1 cellular context compared by ENCODE assay signal in genomic region chr14:24442240-24443052, GRCh38.
TF ChIP-seq lines count a peak whose summit lies in the region.

Gene SDR39U1 (minus strand): TSS chr14:24442776. CDS start chr14:24442769, 7 bp downstream.

TF ChIP-seq in HepG2, 621 proteins besides CTCF, POLR2A, EP300 and RAD21 (continued from another document and continues in another):
- TF ChIP-seq ZBTB43 (CRISPR knock-in tag; conservative IDR thresholded peaks at IDR 0.05) (peak; percentile 76), GZF1 (CRISPR knock-in tag; IDR thresholded peaks at IDR 0.05) (peak; percentile 72; the same call in 1 of the 2 replicates), ZNF772 (CRISPR knock-in tag; IDR thresholded peaks at IDR 0.05) (peak; percentile 98), TOE1 (CRISPR knock-in tag; IDR thresholded peaks at IDR 0.05) (no peak; the same call in 1 of the 2 replicates), ZNF407 (CRISPR knock-in tag; IDR thresholded peaks at IDR 0.05; ENCODE audit: not compliant biosample characterization) (peak; percentile 85), BRF2 (CRISPR knock-in tag; IDR thresholded peaks at IDR 0.05) (peak; percentile 85), ZNF720 (CRISPR knock-in tag; IDR thresholded peaks at IDR 0.05) (peak; percentile 76; the same call in 1 of the 2 replicates), CERS6 (CRISPR knock-in tag; IDR thresholded peaks at IDR 0.05) (0 out of 2 replicates have a peak, but pooled peaks have one; percentile 70), CCDC6 (CRISPR knock-in tag; IDR thresholded peaks at IDR 0.05) (peak; percentile 87; the same call in 1 of the 2 replicates), HMG20B (CRISPR knock-in tag; conservative IDR thresholded peaks at IDR 0.05) (peak; percentile 40; the same call in 1 of the 2 replicates), ZNF260 (CRISPR knock-in tag; IDR thresholded peaks at IDR 0.05; ENCODE audit: borderline replicate concordance, low read depth) (peak; percentile 40; the same call in 1 of the 2 replicates), DR1 (CRISPR knock-in tag; IDR thresholded peaks at IDR 0.05) (peak; percentile 71; the same call in 1 of the 2 replicates), ZNF839 (CRISPR knock-in tag; IDR thresholded peaks at IDR 0.05; ENCODE audit: borderline replicate concordance) (peak; percentile 100; the same call in 1 of the 2 replicates), ZNF180 (CRISPR knock-in tag; IDR thresholded peaks at IDR 0.05; ENCODE audit: borderline replicate concordance, low read depth) (0 out of 2 replicates have a peak, but pooled peaks have one; percentile 54), GATAD2A (CRISPR knock-in tag; IDR thresholded peaks at IDR 0.05) (peak; percentile 88), BCLAF1 (IDR thresholded peaks at IDR 0.05) (no peak), REL (CRISPR knock-in tag; conservative IDR thresholded peaks at IDR 0.05) (no peak), RARA (CRISPR knock-in tag; IDR thresholded peaks at IDR 0.05) (peak; percentile 3; the same call in 1 of the 2 replicates), MAFF (IDR thresholded peaks at IDR 0.05; ENCODE audit: low read depth, low read length) (peak; percentile 32; the same call in 1 of the 2 replicates), FOXK1 (CRISPR knock-in tag; IDR thresholded peaks at IDR 0.05; ENCODE audit: borderline replicate concordance, low read depth) (peak; percentile 99), ZBTB46 (CRISPR knock-in tag; IDR thresholded peaks at IDR 0.05; ENCODE audit: borderline replicate concordance) (peak; percentile 45; the same call in 1 of the 2 replicates), RXRA (CRISPR knock-in tag; IDR thresholded peaks at IDR 0.05) (peak; percentile 86), NFKBIZ (CRISPR knock-in tag; IDR thresholded peaks at IDR 0.05) (peak; percentile 37), BCL6 (CRISPR knock-in tag; IDR thresholded peaks at IDR 0.05) (peak; percentile 50; the same call in 1 of the 2 replicates), GATAD1 (CRISPR knock-in tag; IDR thresholded peaks at IDR 0.05) (peak; percentile 97), EEA1 (CRISPR knock-in tag; IDR thresholded peaks at IDR 0.05; ENCODE audit: borderline replicate concordance) (peak; percentile 96), ZBTB44 (CRISPR knock-in tag; IDR thresholded peaks at IDR 0.05) (peak; percentile 65), ARID4A (CRISPR knock-in tag; IDR thresholded peaks at IDR 0.05; ENCODE audit: borderline replicate concordance) (peak; percentile 97), ZBTB21 (CRISPR knock-in tag; IDR thresholded peaks at IDR 0.05) (peak; percentile 43; the same call in 1 of the 2 replicates), ZNF256 (CRISPR knock-in tag; conservative IDR thresholded peaks at IDR 0.05) (peak; percentile 95; the same call in 1 of the 2 replicates), RNF2 (conservative IDR thresholded peaks at IDR 0.05; ENCODE audit: low read depth) (peak; percentile 74; the same call in 1 of the 2 replicates), MAX (IDR thresholded peaks at IDR 0.05) (no peak), CBX5 (CRISPR knock-in tag; IDR thresholded peaks at IDR 0.05; ENCODE audit: borderline replicate concordance) (peak; percentile 92), TAF15 (IDR thresholded peaks at IDR 0.05; ENCODE audit: low read depth, low read length, poor library complexity, severe bottlenecking) (peak; percentile 100)
